Comparison of ENCODE assay signal across 24 cellular contexts in the genomic region with DNA sequence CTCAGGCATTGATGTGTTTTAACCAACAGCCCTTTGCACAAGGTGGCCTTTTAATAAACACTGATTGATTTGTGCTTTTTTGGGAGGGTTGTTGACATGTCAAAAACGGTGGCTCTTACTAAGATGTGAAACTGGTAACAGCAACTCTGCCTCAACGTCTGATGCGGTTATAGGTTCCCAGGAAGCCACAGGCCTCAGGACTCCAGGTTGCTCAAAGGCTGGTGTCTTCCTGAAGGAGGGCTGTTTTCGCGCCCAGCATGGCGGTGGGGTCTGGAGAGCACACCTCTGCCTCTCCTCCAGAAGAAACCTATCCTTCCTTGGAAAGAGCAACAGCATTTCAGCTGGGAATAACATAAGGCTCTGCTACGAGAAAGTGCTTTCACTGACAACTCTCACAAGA.
DNase-seq lines count a peak whose midpoint lies in the region; ATAC-seq and TF ChIP-seq lines count a peak whose summit lies in the region.
"Had no signal": no experiment of that assay in that cellular context is flagged by ENCODE, and none has a peak within 500 bp of the region (broad histone marks: within the 10 kb centered on the region; RNA-seq: fewer than 3 reads in every experiment).

No MANE protein-coding gene starts in this region.

- H3K36me3 ChIP-seq in Peyer's patch: no peaks in the 10 kb centered on the region
- no peaks in the 10 kb centered on the region for H3K36me3 ChIP-seq in lower lobe of right lung
- H3K36me3 ChIP-seq in upper lobe of right lung: no peaks in the 10 kb centered on the region
- H3K36me3 ChIP-seq in effector memory CD4-positive, alpha-beta T cell (ENCODE audit: control insufficient read depth, insufficient read depth, low read length): no peaks in the 10 kb centered on the region

- H3K27ac ChIP-seq in Peyer's patch (no peak overlapping the region), lower lobe of right lung (peak overlapping the region; percentile 72), upper lobe of right lung (peak overlapping the region; percentile 55)
- H3K27ac ChIP-seq in effector memory CD4-positive, alpha-beta T cell (ENCODE audit: insufficient read depth, low read length, poor library complexity, severe bottlenecking): no peak overlapping the region
- H3K27ac ChIP-seq: A549 had no signal

- H3K4me3 ChIP-seq in Peyer's patch (no peak overlapping the region), lower lobe of right lung (no peak overlapping the region), upper lobe of right lung (no peak overlapping the region)
- no peak overlapping the region for H3K4me3 ChIP-seq in effector memory CD4-positive, alpha-beta T cell (ENCODE audit: insufficient read depth, low read depth, low read length, poor library complexity, severe bottlenecking)
- H3K4me3 ChIP-seq: A549, GM12878, K562 had no signal

- no peak for TF ChIP-seq CTCF in Peyer's patch (IDR thresholded peaks at IDR 0.05)
- TF ChIP-seq CTCF in lower lobe of right lung (IDR thresholded peaks at IDR 0.05): no peak
- no peak for TF ChIP-seq CTCF in upper lobe of right lung (IDR thresholded peaks at IDR 0.05)

- DNase-seq in cardiac septum (ENCODE audit: low spot score) (peak; percentile 51), Right ventricle myocardium superior (no peak), Peyer's patch (peak in 2 of 3 donors; percentile 7 to 23), lower lobe of right lung (no peak), upper lobe of right lung (no peak), CD1c-positive myeloid dendritic cell (ENCODE audit: extremely low spot score) (no peak)
- DNase-seq in effector memory CD4-positive, alpha-beta T cell: no peak
- DNase-seq: CD4-positive, alpha-beta memory T cell; DMS 273 treated with DMSO at 0.1 percent for 48 hours; DMS79 treated with DMSO at 0.1 percent for 48 hours; H7; NCI-H1092 treated with DMSO at 0.1 percent for 48 hours; NCI-H1436 treated with DMSO at 0.1 percent for 48 hours; NCI-H2081; NCI-H2171; NCI-H345; NCI-H524; NCI-H774 had no signal

- no peaks in the 10 kb centered on the region for H3K27me3 ChIP-seq in Peyer's patch
- H3K27me3 ChIP-seq in lower lobe of right lung (ENCODE audit: low read depth): peaks cover 13% of the 10 kb centered on the region
- no peaks in the 10 kb centered on the region for H3K27me3 ChIP-seq in upper lobe of right lung
- H3K27me3 ChIP-seq in effector memory CD4-positive, alpha-beta T cell (replicated peaks; ENCODE audit: control insufficient read depth, insufficient read depth, low read length, poor library complexity, severe bottlenecking): no peaks in the 10 kb centered on the region

- no peak for ATAC-seq in Right ventricle myocardium superior (ENCODE audit: poor library complexity)
- ATAC-seq in lower lobe of right lung: no peak
- no peak for ATAC-seq in upper lobe of right lung
- no peak for ATAC-seq in HG03565 (IDR thresholded peaks at IDR 0.05; ENCODE audit: unreplicated experiment)
- ATAC-seq: A549, GM12878, K562, Right ventricle myocardium inferior had no signal

- no peaks in the 10 kb centered on the region for H3K4me1 ChIP-seq in Peyer's patch
- peaks cover 18% of the 10 kb centered on the region for H3K4me1 ChIP-seq in lower lobe of right lung
- no peaks in the 10 kb centered on the region for H3K4me1 ChIP-seq in upper lobe of right lung
- H3K4me1 ChIP-seq in effector memory CD4-positive, alpha-beta T cell (ENCODE audit: control insufficient read depth, insufficient read depth, low read length, poor library complexity, severe bottlenecking): no peaks in the 10 kb centered on the region
- H3K4me1 ChIP-seq: A549, Caco-2 had no signal

- H3K9me3 ChIP-seq in Peyer's patch (no peaks in the 10 kb centered on the region), lower lobe of right lung (no peaks in the 10 kb centered on the region), upper lobe of right lung (no peaks in the 10 kb centered on the region)
- H3K9me3 ChIP-seq in effector memory CD4-positive, alpha-beta T cell (ENCODE audit: control insufficient read depth, low read length): no peaks in the 10 kb centered on the region
- H3K9me3 ChIP-seq: A549, Caco-2 had no signal

- intact Hi-C loops in cardiac septum (cut with DNase I) (no loop called here), Right ventricle myocardium superior (cut with DNase I) (no loop called here), lower lobe of right lung (cut with DNase I) (no loop called here), upper lobe of right lung (cut with DNase I) (no loop called here)

- TF ChIP-seq POLR2A in Peyer's patch (IDR thresholded peaks at IDR 0.05): no peak

Comparison
In these comparisons a context has a peak if more than half of its experiments do, and no peak if none do; other contexts are left out.
1. DNase-seq: peak in cardiac septum (single experiment) and Peyer's patch (2 of 3); none in Right ventricle myocardium superior (single experiment), lower lobe of right lung (single experiment), upper lobe of right lung (single experiment), CD1c-positive myeloid dendritic cell (single experiment) and effector memory CD4-positive, alpha-beta T cell (0 of 3).
2. H3K27ac ChIP-seq: peak in lower lobe of right lung (single experiment) and upper lobe of right lung (single experiment); none in Peyer's patch (0 of 4) and effector memory CD4-positive, alpha-beta T cell (single experiment).